ENCODE assay signal across 1 cellular context in the genomic region with DNA sequence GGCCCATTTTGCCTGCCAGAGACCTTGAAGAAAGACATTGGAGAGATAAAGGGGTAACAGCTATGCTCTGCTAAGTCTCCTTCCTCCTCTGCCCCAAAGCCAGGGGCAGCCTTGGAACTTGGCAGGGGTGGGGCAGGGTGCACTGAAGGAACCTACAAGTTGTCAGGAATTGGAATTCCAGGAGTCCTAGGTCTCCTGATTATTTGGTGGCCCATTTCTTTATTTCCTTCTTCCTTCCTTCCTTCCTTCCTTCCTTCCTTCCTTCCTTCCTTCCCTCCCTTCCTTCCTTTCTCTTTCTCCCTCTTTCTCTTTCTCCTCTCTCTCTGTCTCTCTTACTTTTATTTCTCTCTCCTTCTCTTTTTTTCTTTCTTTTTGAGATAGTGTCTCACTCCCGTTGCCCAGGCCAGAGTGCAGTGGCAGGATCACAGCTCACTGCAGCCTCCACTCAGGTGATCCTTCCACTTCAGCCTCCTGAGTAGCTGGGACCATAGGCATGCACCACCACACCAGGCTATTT.
TF ChIP-seq lines count a peak whose summit lies in the region.

No MANE protein-coding gene starts in this region.

TF ChIP-seq in HCT116, 20 proteins besides CTCF, POLR2A, EP300 and RAD21:
- TF ChIP-seq, protein P1, sequence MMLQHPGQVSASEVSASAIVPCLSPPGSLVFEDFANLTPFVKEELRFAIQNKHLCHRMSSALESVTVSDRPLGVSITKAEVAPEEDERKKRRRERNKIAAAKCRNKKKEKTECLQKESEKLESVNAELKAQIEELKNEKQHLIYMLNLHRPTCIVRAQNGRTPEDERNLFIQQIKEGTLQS (IDR thresholded peaks at IDR 0.05), result no peak
- TF ChIP-seq JUND (IDR thresholded peaks at IDR 0.05), result no peak
- TF ChIP-seq SIN3A (IDR thresholded peaks at IDR 0.05; ENCODE audit: low read depth), result no peak
